Comparison of ENCODE assay signal across 26 cellular contexts in genomic region chr20:54407446-54407845, GRCh38.
DNase-seq lines count a peak whose midpoint lies in the region; ATAC-seq, FAIRE-seq and TF ChIP-seq lines count a peak whose summit lies in the region.
"Had no signal": no experiment of that assay in that cellular context is flagged by ENCODE, and none has a peak within 500 bp of the region (broad histone marks: within the 10 kb centered on the region; RNA-seq: fewer than 3 reads in every experiment).

No MANE protein-coding gene starts in this region.

- TF ChIP-seq CTCF in A549 (IDR thresholded peaks at IDR 0.05): no peak
- no peak for TF ChIP-seq CTCF in epithelial cell of proximal tubule (conservative IDR thresholded peaks at IDR 0.05; ENCODE audit: low read depth, low read length)

- H3K27me3 Mint-ChIP-seq in T-cell: peaks cover 3 to 9% of the 10 kb centered on the region in 2 donors

- no peaks in the 10 kb centered on the region for H3K4me1 Mint-ChIP-seq in T-cell
- H3K4me1 Mint-ChIP-seq: CD14-positive monocyte; CD8-positive, alpha-beta memory T cell had no signal

- TF ChIP-seq POLR2A in A549 (IDR thresholded peaks at IDR 0.05; ENCODE audit: low read length): no peak

- H3K27ac Mint-ChIP-seq in T-cell: no peak overlapping the region
- H3K27ac Mint-ChIP-seq: CD14-positive monocyte; CD4-positive, alpha-beta T cell; CD8-positive, alpha-beta memory T cell; HFFc6 had no signal

- H3K36me3 Mint-ChIP-seq in T-cell: no peaks in the 10 kb centered on the region
- H3K36me3 Mint-ChIP-seq: CD14-positive monocyte; CD8-positive, alpha-beta memory T cell had no signal

- no peak for DNase-seq in A549 (ENCODE audit: low read depth in 1 of 2, low spot score in 1 of 2)
- DNase-seq in epithelial cell of proximal tubule (ENCODE audit: low read depth): peak; percentile 69
- DNase-seq in kidney tubule cell (ENCODE audit: low spot score): peak; percentile 93
- DNase-seq in urothelium cell line (ENCODE audit: low spot score): no peak
- no peak for DNase-seq in T-cell
- DNase-seq in NCI-H146 treated with DMSO at 0.1 percent for 48 hours (lab: John Stamatoyannopoulos, UW; ENCODE audit: unreplicated experiment): no peak
- DNase-seq: ACHN; AML-193; BE2C; Calu3; CD4-positive, alpha-beta T cell; CD8-positive, alpha-beta memory T cell; DMS53; DMS79 treated with DMSO at 0.1 percent for 48 hours; GF-D8; GOT3; HFFc6 had no signal

- no peak overlapping the region for H3K4me3 Mint-ChIP-seq in T-cell
- H3K4me3 Mint-ChIP-seq: CD14-positive monocyte; CD4-positive, alpha-beta T cell; CD8-positive, alpha-beta memory T cell; HFFc6 had no signal

- H3K4me3 ChIP-seq in A549 (no peak overlapping the region), epithelial cell of proximal tubule (ENCODE audit: low read depth, low read length) (no peak overlapping the region)
- H3K4me3 ChIP-seq: BLaER1 treated with 17β-estradiol and CSF1 and Interleukin-3, amounts not matched to agents 10 nM and 100 nM; HAP-1 had no signal

- TF ChIP-seq RAD21 in A549 (conservative IDR thresholded peaks at IDR 0.05 in 1 of 2, IDR thresholded peaks at IDR 0.05 in 1 of 2): no peak

- POLR2A ChIA-PET in A549 (lab: Yijun Ruan, JAX) (no interaction called here), T-cell (lab: Charles Lee) (no interaction called here)

- FAIRE-seq in A549 (lab: Jason Lieb, UNC) (peak; percentile 39), urothelium cell line (lab: Jason Lieb, UNC) (peak; percentile 40)
- FAIRE-seq: A204.1, GM12891, GM18507, H54 had no signal

- no peak overlapping the region for H3K27ac ChIP-seq in A549
- H3K27ac ChIP-seq: 22Rv1; BLaER1 treated with 17β-estradiol and CSF1 and Interleukin-3, amounts not matched to agents 10 nM and 100 nM had no signal

- no peak for TF ChIP-seq EP300 in A549 (IDR thresholded peaks at IDR 0.05)

- no peak for ATAC-seq in A549
- no peak for ATAC-seq in GM21526 (IDR thresholded peaks at IDR 0.05; ENCODE audit: low FRiP score, unreplicated experiment)
- no peak for ATAC-seq in T-cell (replicated peaks in 1 of 4)

- H3K9me3 Mint-ChIP-seq in T-cell: peaks cover 0 to 2% (median 0%) of the 10 kb centered on the region in 3 donors
- H3K9me3 Mint-ChIP-seq: CD4-positive, alpha-beta T cell; HFFc6 had no signal

- no peaks in the 10 kb centered on the region for H3K9me3 ChIP-seq in A549
- H3K9me3 ChIP-seq: BE2C, HAP-1 had no signal

- no peak overlapping the region for H3K4me2 ChIP-seq in A549
- H3K4me2 ChIP-seq: BLaER1 treated with 17β-estradiol and CSF1 and Interleukin-3, amounts not matched to agents 10 nM and 100 nM had no signal

- no peaks in the 10 kb centered on the region for H3K4me1 ChIP-seq in A549
- H3K4me1 ChIP-seq: BE2C; BLaER1 treated with 17β-estradiol and CSF1 and Interleukin-3, amounts not matched to agents 10 nM and 100 nM; HAP-1 had no signal

- 38% methylated on average over 6 of the region's 6 CpGs for WGBS in A549 (ENCODE audit: missing lambda C conversion rate)

- CTCF ChIA-PET in A549 (lab: Yijun Ruan, JAX): no interaction called here
- CTCF ChIA-PET in T-cell (lab: Charles Lee): no interaction called here

TF ChIP-seq in A549, 52 proteins besides CTCF, POLR2A, EP300 and RAD21:
- TF ChIP-seq ZFP36 (IDR thresholded peaks at IDR 0.05; ENCODE audit: borderline replicate concordance, partially characterized antibody): no peak
- no peak for TF ChIP-seq NFE2L2 (conservative IDR thresholded peaks at IDR 0.05; ENCODE audit: low read length)
- no peak for TF ChIP-seq SMC3 (IDR thresholded peaks at IDR 0.05)
- no peak for TF ChIP-seq HES2 (IDR thresholded peaks at IDR 0.05)
- no peak for TF ChIP-seq SREBF2 (IDR thresholded peaks at IDR 0.05)
- TF ChIP-seq TP53 (CRISPR knock-in tag; IDR thresholded peaks at IDR 0.05): no peak
- no peak for TF ChIP-seq RCOR1 (IDR thresholded peaks at IDR 0.05; ENCODE audit: low read depth, low read length)
- TF ChIP-seq HOXB5 (CRISPR knock-in tag; IDR thresholded peaks at IDR 0.05): no peak
- TF ChIP-seq KDM5A (IDR thresholded peaks at IDR 0.05): no peak
- TF ChIP-seq ATOH8 (CRISPR knock-in tag; IDR thresholded peaks at IDR 0.05; ENCODE audit: low read depth): no peak
- TF ChIP-seq PBX3 (IDR thresholded peaks at IDR 0.05): no peak

Comparison
In these comparisons a context has a peak if more than half of its experiments do, and no peak if none do; other contexts are left out.
1. DNase-seq: peak in epithelial cell of proximal tubule (single experiment) and kidney tubule cell (single experiment); none in A549 (0 of 2), urothelium cell line (single experiment), T-cell (0 of 34) and NCI-H146 treated with DMSO at 0.1 percent for 48 hours (single experiment).